ENCODE assay signal across 9 cellular contexts in genomic region chr11:128361451-128362020, GRCh38.
DNase-seq lines count a peak whose midpoint lies in the region; ATAC-seq lines count a peak whose summit lies in the region.
"Had no signal": no experiment of that assay in that cellular context is flagged by ENCODE, and none has a peak within 500 bp of the region (broad histone marks: within the 10 kb centered on the region; RNA-seq: fewer than 3 reads in every experiment).

No MANE protein-coding gene starts in this region.

- ATAC-seq in GM21360 (IDR thresholded peaks at IDR 0.05; ENCODE audit: unreplicated experiment) = no peak
- ATAC-seq: A549 had no signal

- DNase-seq in NCI-H2107 treated with DMSO at 0.1 percent for 48 hours (lab: John Stamatoyannopoulos, UW; ENCODE audit: unreplicated experiment) = peak; percentile 14
- no peak for DNase-seq in NCI-H2107 (lab: John Stamatoyannopoulos, UW)
- DNase-seq in NCI-H510A treated with DMSO at 0.1 percent for 48 hours (lab: John Stamatoyannopoulos, UW) = peak; percentile 95
- peak; percentile 23 for DNase-seq in dermis blood vessel endothelial cell
- peak; percentile 20 for DNase-seq in renal cortical epithelial cell (ENCODE audit: low read depth)
- DNase-seq in NOMO-1 treated with dmso at 0.1 percent for 144 hours (lab: John Stamatoyannopoulos, UW; ENCODE audit: unreplicated experiment) = no peak
- DNase-seq in NCI-H187 (lab: John Stamatoyannopoulos, UW) = no peak

Comparison
In these comparisons a context has a peak if more than half of its experiments do, and no peak if none do; other contexts are left out.
1. DNase-seq: peak in NCI-H2107 treated with DMSO at 0.1 percent for 48 hours (single experiment), NCI-H510A treated with DMSO at 0.1 percent for 48 hours (single experiment), dermis blood vessel endothelial cell (single experiment) and renal cortical epithelial cell (single experiment); none in NCI-H2107 (single experiment), NOMO-1 treated with dmso at 0.1 percent for 144 hours (single experiment) and NCI-H187 (0 of 2).